14 cellular contexts compared by ENCODE assay signal in the genomic region with DNA sequence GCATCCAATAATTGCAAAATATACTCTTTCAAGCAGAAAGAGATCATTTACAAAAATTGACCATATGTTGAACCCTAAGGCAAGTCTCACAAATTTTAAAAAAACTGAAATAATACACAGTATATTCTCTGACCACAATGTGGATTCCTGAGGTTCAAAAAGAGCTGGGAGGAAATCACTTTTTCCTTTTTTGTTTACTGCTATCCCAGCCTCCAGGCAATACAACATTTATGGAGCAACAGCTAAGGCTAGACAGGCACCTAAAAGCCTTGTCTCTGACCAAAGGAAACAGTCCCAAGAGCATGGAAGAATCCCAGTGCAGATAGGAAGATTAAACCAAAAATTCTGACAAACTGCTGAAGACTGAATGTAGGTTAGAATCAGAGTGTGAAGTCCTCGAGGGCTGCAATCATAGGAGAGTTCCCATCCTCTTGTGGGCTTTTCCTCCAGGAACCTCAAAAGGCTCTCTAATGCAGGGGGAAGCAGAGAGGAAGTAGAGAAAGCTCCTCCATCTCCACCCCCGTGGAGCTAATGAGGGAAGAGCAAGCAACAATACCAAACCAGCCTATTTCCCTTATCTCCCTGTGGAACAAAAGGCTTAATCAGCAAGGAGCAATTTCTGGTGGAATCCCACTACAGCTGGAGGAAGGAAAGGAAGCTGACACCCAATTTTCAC. TPM values are rescaled to one million over a fixed set of nuclear protein-coding genes. Genes with fewer than 3 reads are reported as not detected.
DNase-seq lines count a peak whose midpoint lies in the region; ATAC-seq and TF ChIP-seq lines count a peak whose summit lies in the region.
"Had no signal": no experiment of that assay in that cellular context is flagged by ENCODE, and none has a peak within 500 bp of the region (broad histone marks: within the 10 kb centered on the region; RNA-seq: fewer than 3 reads in every experiment).

No MANE protein-coding gene starts in this region.

- TF ChIP-seq POLR2A in uterus (IDR thresholded peaks at IDR 0.05) (no peak), body of pancreas (IDR thresholded peaks at IDR 0.05) (no peak)

- peak; percentile 22 for DNase-seq in GM23248
- peak; percentile 52 for DNase-seq in NCI-H69 (lab: John Stamatoyannopoulos, UW)
- DNase-seq in fibroblast of gingiva (ENCODE audit: low read depth): peak; percentile 38
- no peak for DNase-seq in NOMO-1 treated with DMSO at 0.1 percent for 48 hours (lab: John Stamatoyannopoulos, UW; ENCODE audit: unreplicated experiment)
- no peak for DNase-seq in activated effector memory CD4-positive, alpha-beta T cell treated with anti-CD3 and anti-CD28 coated beads, Interleukin-2, amount 50 U/mL, for 16 hours
- DNase-seq in uterus: no peak
- DNase-seq in body of pancreas: no peak
- DNase-seq: activated CD4-positive, alpha-beta T cell treated with anti-CD3 and anti-CD28 coated beads, Interleukin-2, amount 10 ng/mL, durations not matched to agents 24 days and 14 days; effector memory CD4-positive, alpha-beta T cell; left ventricle myocardium inferior; stimulated activated naive CD8-positive, alpha-beta T cell treated with anti-CD3 and anti-CD28 coated beads, Interleukin-15, amount 100 ng/mL, for 72 hours; T-helper 1 cell had no signal

- 31 to 41% methylated on average over 2 of the region's 2 CpGs for WGBS in GM23248 (ENCODE audit: low coverage in 1 of 2, low lambda C conversion rate in 2 of 2, missing lambda C conversion rate in 2 of 2), 2 experiments
- WGBS in body of pancreas, 2 donors: 48 to 60% methylated on average over 2 of the region's 2 CpGs

- H4K20me1 ChIP-seq in GM23248 (ENCODE audit: insufficient read depth): no peaks in the 10 kb centered on the region; the same call in 1 of the 2 replicates

- H3K36me3 ChIP-seq in GM23248 (ENCODE audit: low read depth) (no peaks in the 10 kb centered on the region), neutrophil (no peaks in the 10 kb centered on the region), uterus (no peaks in the 10 kb centered on the region), body of pancreas (replicated peaks in 1 of 2; ENCODE audit: insufficient read depth in 1 of 2, low read depth in 2 of 2) (no peaks in the 10 kb centered on the region)
- H3K36me3 ChIP-seq: left ventricle myocardium inferior had no signal

- no peak overlapping the region for H3K9ac ChIP-seq in GM23248
- H3K9ac ChIP-seq: BLaER1 had no signal

- in situ Hi-C loops in GM23248 (cut with MboI): no loop called here

- H2AFZ ChIP-seq in GM23248: no peak overlapping the region

- 0 out of 2 replicates have a peak, but pooled peaks cover 2% of the 10 kb centered on the region for H3F3A ChIP-seq in GM23248 (ENCODE audit: insufficient read depth)

- peaks cover 33% of the 10 kb centered on the region for H3K79me2 ChIP-seq in GM23248 (ENCODE audit: insufficient read depth)

- TF ChIP-seq CTCF in neutrophil (IDR thresholded peaks at IDR 0.05): no peak
- no peak for TF ChIP-seq CTCF in uterus (IDR thresholded peaks at IDR 0.05)
- TF ChIP-seq CTCF in body of pancreas (IDR thresholded peaks at IDR 0.05): no peak

- no peak for ATAC-seq in body of pancreas
- ATAC-seq: stimulated activated naive CD8-positive, alpha-beta T cell treated with anti-CD3 and anti-CD28 coated beads, Interleukin-15, amount 100 ng/mL, for 72 hours had no signal

- H3K9me3 ChIP-seq in GM23248 (ENCODE audit: low read depth) (no peaks in the 10 kb centered on the region), neutrophil (no peaks in the 10 kb centered on the region), uterus (no peaks in the 10 kb centered on the region), body of pancreas (no peaks in the 10 kb centered on the region)
- H3K9me3 ChIP-seq: left ventricle myocardium inferior had no signal

- H3K4me1 ChIP-seq in GM23248 (ENCODE audit: insufficient read depth): peaks cover 18% of the 10 kb centered on the region
- H3K4me1 ChIP-seq in neutrophil (ENCODE audit: control insufficient read depth in 1 of 2, insufficient read depth in 1 of 2, low read depth in 1 of 2, low read length in 1 of 2): no peaks in the 10 kb centered on the region
- no peaks in the 10 kb centered on the region for H3K4me1 ChIP-seq in uterus
- H3K4me1 ChIP-seq in body of pancreas: peaks cover 9% of the 10 kb centered on the region

- intact Hi-C loops in uterus (cut with DNase I; ENCODE audit: low total_unique reads): no loop called here
- intact Hi-C loops in body of pancreas (cut with DNase I): no loop called here

- no peaks in the 10 kb centered on the region for H3K9me2 ChIP-seq in GM23248 (ENCODE audit: insufficient read depth)

- H3K27me3 ChIP-seq in GM23248 (replicated peaks; ENCODE audit: insufficient read depth) (no peaks in the 10 kb centered on the region), neutrophil (no peaks in the 10 kb centered on the region), uterus (no peaks in the 10 kb centered on the region), body of pancreas (no peaks in the 10 kb centered on the region)
- H3K27me3 ChIP-seq: BLaER1 had no signal

- no peak overlapping the region for H3K4me3 ChIP-seq in GM23248
- H3K4me3 ChIP-seq in neutrophil (ENCODE audit: low read depth in 1 of 2, low read length in 1 of 2): no peak overlapping the region
- no peak overlapping the region for H3K4me3 ChIP-seq in uterus
- H3K4me3 ChIP-seq in body of pancreas: no peak overlapping the region
- H3K4me3 ChIP-seq: BLaER1, left ventricle myocardium inferior had no signal

- H3K4me2 ChIP-seq in GM23248 (ENCODE audit: unreplicated experiment): no peak overlapping the region
- H3K4me2 ChIP-seq: BLaER1 had no signal

- H3K27ac ChIP-seq in GM23248: no peak overlapping the region
- peak overlapping the region; percentile 8 for H3K27ac ChIP-seq in neutrophil
- no peak overlapping the region for H3K27ac ChIP-seq in uterus
- no peak overlapping the region for H3K27ac ChIP-seq in body of pancreas
- H3K27ac ChIP-seq: BLaER1, left ventricle myocardium inferior had no signal

RNA-seq across cellular contexts. Expression of a gene that starts 57.0 kb away (rescaled TPM):
- 7.8 and 11.1 TPM in 2 replicates for total RNA-seq in GM23248 (2014; rRNA removed; shearing (Covaris generic))
- polyA plus RNA-seq in GM23248 (2016; fragmentation: Nextera tagmentation; extraction: Ambion mirVana): 4.0 and 4.2 TPM in 2 replicates
- 10 to 100 TPM; 23.2 to 78.7 (median 54.1) TPM for total RNA-seq in uterus
- total RNA-seq in body of pancreas: 10 to 100 TPM; 10.1 to 13.2 TPM

Comparison
In these comparisons a context has a peak if more than half of its experiments do, and no peak if none do; other contexts are left out.
1. DNase-seq: peak in GM23248 (single experiment), NCI-H69 (single experiment) and fibroblast of gingiva (single experiment); none in NOMO-1 treated with DMSO at 0.1 percent for 48 hours (single experiment), activated effector memory CD4-positive, alpha-beta T cell treated with anti-CD3 and anti-CD28 coated beads, Interleukin-2, amount 50 U/mL, for 16 hours (single experiment), uterus (0 of 2) and body of pancreas (0 of 4).